In genomic region chr19:50817941-50818858, GRCh38 we compare ENCODE assay signal across 1 cellular context.
A peak's percentile ranks its signal among the peaks of the same experiment; 100 is the strongest.
TF ChIP-seq lines count a peak whose summit lies in the region.

No MANE protein-coding gene starts in this region.

TF ChIP-seq in HEK293, 187 proteins besides CTCF, POLR2A, EP300 and RAD21 (continued from another document):
- TF ChIP-seq HIC1 (tag by site-specific recombination; IDR thresholded peaks at IDR 0.05) (0 out of 2 replicates have a peak, but pooled peaks have one; percentile 51), ZXDB (tag by site-specific recombination; IDR thresholded peaks at IDR 0.05) (peak; percentile 52), ZNF510 (tag by site-specific recombination; IDR thresholded peaks at IDR 0.05; ENCODE audit: insufficient replicate concordance) (no peak), GLIS1 (tag by site-specific recombination; IDR thresholded peaks at IDR 0.05) (peak; percentile 74), ZBTB44 (tag by site-specific recombination; IDR thresholded peaks at IDR 0.05) (no peak), KLF16 (tag by site-specific recombination; IDR thresholded peaks at IDR 0.05) (peak; percentile 62; the same call in 1 of the 2 replicates), ZNF341 (tag by site-specific recombination; IDR thresholded peaks at IDR 0.05; ENCODE audit: low read depth) (no peak), PBX3 (CRISPR knock-in tag; IDR thresholded peaks at IDR 0.05) (0 out of 2 replicates have a peak, but pooled peaks have one; percentile 6), ZIC2 (tag by site-specific recombination; IDR thresholded peaks at IDR 0.05) (peak; percentile 86), PRDM10 (tag by site-specific recombination; IDR thresholded peaks at IDR 0.05) (0 out of 2 replicates have a peak, but pooled peaks have one; percentile 27), ZNF146 (tag by site-specific recombination; IDR thresholded peaks at IDR 0.05) (no peak), HOXA7 (CRISPR knock-in tag; IDR thresholded peaks at IDR 0.05; ENCODE audit: borderline replicate concordance) (no peak), YY2 (tag by site-specific recombination; IDR thresholded peaks at IDR 0.05) (0 out of 2 replicates have a peak, but pooled peaks have one; percentile 16), ZNF394 (tag by site-specific recombination; IDR thresholded peaks at IDR 0.05; ENCODE audit: borderline replicate concordance) (no peak)
